ENCODE assay signal across 1 cellular context in genomic region chr7:69898189-69898588, GRCh38.
TF ChIP-seq lines count a peak whose summit lies in the region.

No MANE protein-coding gene starts in this region.

TF ChIP-seq in GM12878, 131 proteins besides CTCF, POLR2A, EP300 and RAD21 (continued from another document):
- TF ChIP-seq IRF5 (IDR thresholded peaks at IDR 0.05; ENCODE audit: borderline replicate concordance) (no peak), PAX8 (IDR thresholded peaks at IDR 0.05) (no peak), ETV6 (conservative IDR thresholded peaks at IDR 0.05 in 1 of 2, IDR thresholded peaks at IDR 0.05 in 1 of 2; ENCODE audit: borderline replicate concordance in 1 of 2, low read depth in 1 of 2) (no peak), WRNIP1 (IDR thresholded peaks at IDR 0.05; ENCODE audit: borderline replicate concordance, low read depth, low read length) (no peak), MLLT1 (IDR thresholded peaks at IDR 0.05) (no peak), NKRF (conservative IDR thresholded peaks at IDR 0.05) (no peak), ZNF384 (IDR thresholded peaks at IDR 0.05; ENCODE audit: borderline replicate concordance, low read depth, low read length) (no peak), ELK1 (IDR thresholded peaks at IDR 0.05; ENCODE audit: low read depth, low read length) (no peak), ATF7 (IDR thresholded peaks at IDR 0.05; ENCODE audit: low read depth) (peak; percentile 54; the same call in 1 of the 2 replicates), ZBTB11 (CRISPR knock-in tag; IDR thresholded peaks at IDR 0.05) (no peak), ZBED1 (IDR thresholded peaks at IDR 0.05; ENCODE audit: borderline replicate concordance) (0 out of 2 replicates have a peak, but pooled peaks have one; percentile 56), RAD51 (IDR thresholded peaks at IDR 0.05) (peak; percentile 82), E4F1 (IDR thresholded peaks at IDR 0.05; ENCODE audit: borderline replicate concordance, partially characterized antibody) (no peak), RFX5 (IDR thresholded peaks at IDR 0.05; ENCODE audit: low read depth, low read length) (no peak), RUNX3 (IDR thresholded peaks at IDR 0.05; ENCODE audit: low read length) (peak; percentile 92), RELB (IDR thresholded peaks at IDR 0.05; ENCODE audit: low read depth) (peak; percentile 62; the same call in 1 of the 2 replicates), YBX1 (IDR thresholded peaks at IDR 0.05) (no peak), MEF2A (IDR thresholded peaks at IDR 0.05; ENCODE audit: insufficient read depth, low read depth, low read length) (peak; percentile 24; the same call in 1 of the 2 replicates), TCF12 (IDR thresholded peaks at IDR 0.05; ENCODE audit: low read depth, low read length) (0 out of 2 replicates have a peak, but pooled peaks have one; percentile 14), FOXM1 (IDR thresholded peaks at IDR 0.05; ENCODE audit: low read depth, low read length) (peak; percentile 46; the same call in 1 of the 2 replicates), BCL11A (IDR thresholded peaks at IDR 0.05; ENCODE audit: low read depth, low read length) (0 out of 2 replicates have a peak, but pooled peaks have one; percentile 7), BHLHE40 (IDR thresholded peaks at IDR 0.05; ENCODE audit: borderline replicate concordance in 1 of 2, low read depth in 2 of 2, low read length in 1 of 2) (peak; percentile 88 to 91), HSF1 (IDR thresholded peaks at IDR 0.05; ENCODE audit: low read depth, low read length) (no peak), JUND (IDR thresholded peaks at IDR 0.05; ENCODE audit: low read depth, low read length) (no peak), LARP7 (IDR thresholded peaks at IDR 0.05) (no peak), MXI1 (IDR thresholded peaks at IDR 0.05; ENCODE audit: low read depth, low read length) (peak; percentile 83; the same call in 1 of the 2 replicates), BCLAF1 (IDR thresholded peaks at IDR 0.05) (no peak), EGR1 (IDR thresholded peaks at IDR 0.05; ENCODE audit: borderline replicate concordance in 1 of 2, low read depth in 2 of 2, low read length in 2 of 2) (no peak), MYC (IDR thresholded peaks at IDR 0.05; ENCODE audit: insufficient read depth, insufficient read length, insufficient replicate concordance, low read length, severe bottlenecking) (no peak), RELA (IDR thresholded peaks at IDR 0.05; ENCODE audit: borderline replicate concordance, partially characterized antibody) (no peak), SP1 (IDR thresholded peaks at IDR 0.05; ENCODE audit: low read depth, low read length) (no peak), TAF1 (IDR thresholded peaks at IDR 0.05; ENCODE audit: borderline replicate concordance, low read depth, low read length) (no peak), IKZF1 (conservative IDR thresholded peaks at IDR 0.05) (no peak)
